2 cellular contexts compared by ENCODE assay signal in the genomic region with DNA sequence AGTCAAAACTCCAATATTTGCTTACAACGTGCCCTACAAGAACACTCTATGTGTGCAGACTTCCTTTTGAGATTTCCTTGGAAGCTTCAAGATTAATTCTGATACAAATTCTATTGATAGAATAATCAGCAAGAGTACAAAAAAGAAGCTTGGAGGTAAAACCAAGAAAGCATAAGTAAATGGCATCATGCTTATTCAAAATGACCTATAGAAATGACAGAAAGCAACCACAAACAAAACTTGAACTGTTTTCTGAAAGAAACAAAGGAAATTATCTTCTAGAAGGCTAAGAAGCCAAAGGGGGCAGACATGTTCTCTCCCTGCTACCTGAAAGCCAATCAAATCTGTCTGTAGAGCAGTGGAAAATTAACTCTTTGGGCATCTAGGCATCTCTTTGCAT.
TF ChIP-seq lines count a peak whose summit lies in the region.

No MANE protein-coding gene starts in this region.

TF ChIP-seq in GM23338, 12 proteins besides CTCF, POLR2A, EP300 and RAD21:
- TF ChIP-seq, protein P1, sequence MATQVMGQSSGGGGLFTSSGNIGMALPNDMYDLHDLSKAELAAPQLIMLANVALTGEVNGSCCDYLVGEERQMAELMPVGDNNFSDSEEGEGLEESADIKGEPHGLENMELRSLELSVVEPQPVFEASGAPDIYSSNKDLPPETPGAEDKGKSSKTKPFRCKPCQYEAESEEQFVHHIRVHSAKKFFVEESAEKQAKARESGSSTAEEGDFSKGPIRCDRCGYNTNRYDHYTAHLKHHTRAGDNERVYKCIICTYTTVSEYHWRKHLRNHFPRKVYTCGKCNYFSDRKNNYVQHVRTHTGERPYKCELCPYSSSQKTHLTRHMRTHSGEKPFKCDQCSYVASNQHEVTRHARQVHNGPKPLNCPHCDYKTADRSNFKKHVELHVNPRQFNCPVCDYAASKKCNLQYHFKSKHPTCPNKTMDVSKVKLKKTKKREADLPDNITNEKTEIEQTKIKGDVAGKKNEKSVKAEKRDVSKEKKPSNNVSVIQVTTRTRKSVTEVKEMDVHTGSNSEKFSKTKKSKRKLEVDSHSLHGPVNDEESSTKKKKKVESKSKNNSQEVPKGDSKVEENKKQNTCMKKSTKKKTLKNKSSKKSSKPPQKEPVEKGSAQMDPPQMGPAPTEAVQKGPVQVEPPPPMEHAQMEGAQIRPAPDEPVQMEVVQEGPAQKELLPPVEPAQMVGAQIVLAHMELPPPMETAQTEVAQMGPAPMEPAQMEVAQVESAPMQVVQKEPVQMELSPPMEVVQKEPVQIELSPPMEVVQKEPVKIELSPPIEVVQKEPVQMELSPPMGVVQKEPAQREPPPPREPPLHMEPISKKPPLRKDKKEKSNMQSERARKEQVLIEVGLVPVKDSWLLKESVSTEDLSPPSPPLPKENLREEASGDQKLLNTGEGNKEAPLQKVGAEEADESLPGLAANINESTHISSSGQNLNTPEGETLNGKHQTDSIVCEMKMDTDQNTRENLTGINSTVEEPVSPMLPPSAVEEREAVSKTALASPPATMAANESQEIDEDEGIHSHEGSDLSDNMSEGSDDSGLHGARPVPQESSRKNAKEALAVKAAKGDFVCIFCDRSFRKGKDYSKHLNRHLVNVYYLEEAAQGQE (IDR thresholded peaks at IDR 0.05; ENCODE audit: unreplicated experiment), result no peak
- TF ChIP-seq POLR2AphosphoS5 (IDR thresholded peaks at IDR 0.05; ENCODE audit: low read depth) (no peak), STAT1 (IDR thresholded peaks at IDR 0.05; ENCODE audit: unreplicated experiment) (no peak), JUNB (IDR thresholded peaks at IDR 0.05; ENCODE audit: unreplicated experiment) (no peak), CREB1 (CRISPR knock-in tag; IDR thresholded peaks at IDR 0.05; ENCODE audit: low read depth) (no peak), ZNF331 (CRISPR knock-in tag; IDR thresholded peaks at IDR 0.05; ENCODE audit: low read depth) (no peak)

TF ChIP-seq in GM12878, 131 proteins besides CTCF, POLR2A, EP300 and RAD21 (continued from another document):
- TF ChIP-seq, protein P2, sequence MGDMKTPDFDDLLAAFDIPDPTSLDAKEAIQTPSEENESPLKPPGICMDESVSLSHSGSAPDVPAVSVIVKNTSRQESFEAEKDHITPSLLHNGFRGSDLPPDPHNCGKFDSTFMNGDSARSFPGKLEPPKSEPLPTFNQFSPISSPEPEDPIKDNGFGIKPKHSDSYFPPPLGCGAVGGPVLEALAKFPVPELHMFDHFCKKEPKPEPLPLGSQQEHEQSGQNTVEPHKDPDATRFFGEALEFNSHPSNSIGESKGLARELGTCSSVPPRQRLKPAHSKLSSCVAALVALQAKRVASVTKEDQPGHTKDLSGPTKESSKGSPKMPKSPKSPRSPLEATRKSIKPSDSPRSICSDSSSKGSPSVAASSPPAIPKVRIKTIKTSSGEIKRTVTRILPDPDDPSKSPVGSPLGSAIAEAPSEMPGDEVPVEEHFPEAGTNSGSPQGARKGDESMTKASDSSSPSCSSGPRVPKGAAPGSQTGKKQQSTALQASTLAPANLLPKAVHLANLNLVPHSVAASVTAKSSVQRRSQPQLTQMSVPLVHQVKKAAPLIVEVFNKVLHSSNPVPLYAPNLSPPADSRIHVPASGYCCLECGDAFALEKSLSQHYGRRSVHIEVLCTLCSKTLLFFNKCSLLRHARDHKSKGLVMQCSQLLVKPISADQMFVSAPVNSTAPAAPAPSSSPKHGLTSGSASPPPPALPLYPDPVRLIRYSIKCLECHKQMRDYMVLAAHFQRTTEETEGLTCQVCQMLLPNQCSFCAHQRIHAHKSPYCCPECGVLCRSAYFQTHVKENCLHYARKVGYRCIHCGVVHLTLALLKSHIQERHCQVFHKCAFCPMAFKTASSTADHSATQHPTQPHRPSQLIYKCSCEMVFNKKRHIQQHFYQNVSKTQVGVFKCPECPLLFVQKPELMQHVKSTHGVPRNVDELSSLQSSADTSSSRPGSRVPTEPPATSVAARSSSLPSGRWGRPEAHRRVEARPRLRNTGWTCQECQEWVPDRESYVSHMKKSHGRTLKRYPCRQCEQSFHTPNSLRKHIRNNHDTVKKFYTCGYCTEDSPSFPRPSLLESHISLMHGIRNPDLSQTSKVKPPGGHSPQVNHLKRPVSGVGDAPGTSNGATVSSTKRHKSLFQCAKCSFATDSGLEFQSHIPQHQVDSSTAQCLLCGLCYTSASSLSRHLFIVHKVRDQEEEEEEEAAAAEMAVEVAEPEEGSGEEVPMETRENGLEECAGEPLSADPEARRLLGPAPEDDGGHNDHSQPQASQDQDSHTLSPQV (IDR thresholded peaks at IDR 0.05), result no peak
- TF ChIP-seq JUNB (IDR thresholded peaks at IDR 0.05) (peak; percentile 81), FOS (IDR thresholded peaks at IDR 0.05; ENCODE audit: borderline replicate concordance, extremely low read depth, insufficient read length) (no peak), PAX5 (IDR thresholded peaks at IDR 0.05; ENCODE audit: borderline replicate concordance, low read depth, low read length) (no peak), MYB (IDR thresholded peaks at IDR 0.05; ENCODE audit: borderline replicate concordance, low read depth, low read length) (no peak), RUNX3 (IDR thresholded peaks at IDR 0.05; ENCODE audit: low read length) (peak; percentile 71; the same call in 1 of the 2 replicates)
- TF ChIP-seq, protein P3, sequence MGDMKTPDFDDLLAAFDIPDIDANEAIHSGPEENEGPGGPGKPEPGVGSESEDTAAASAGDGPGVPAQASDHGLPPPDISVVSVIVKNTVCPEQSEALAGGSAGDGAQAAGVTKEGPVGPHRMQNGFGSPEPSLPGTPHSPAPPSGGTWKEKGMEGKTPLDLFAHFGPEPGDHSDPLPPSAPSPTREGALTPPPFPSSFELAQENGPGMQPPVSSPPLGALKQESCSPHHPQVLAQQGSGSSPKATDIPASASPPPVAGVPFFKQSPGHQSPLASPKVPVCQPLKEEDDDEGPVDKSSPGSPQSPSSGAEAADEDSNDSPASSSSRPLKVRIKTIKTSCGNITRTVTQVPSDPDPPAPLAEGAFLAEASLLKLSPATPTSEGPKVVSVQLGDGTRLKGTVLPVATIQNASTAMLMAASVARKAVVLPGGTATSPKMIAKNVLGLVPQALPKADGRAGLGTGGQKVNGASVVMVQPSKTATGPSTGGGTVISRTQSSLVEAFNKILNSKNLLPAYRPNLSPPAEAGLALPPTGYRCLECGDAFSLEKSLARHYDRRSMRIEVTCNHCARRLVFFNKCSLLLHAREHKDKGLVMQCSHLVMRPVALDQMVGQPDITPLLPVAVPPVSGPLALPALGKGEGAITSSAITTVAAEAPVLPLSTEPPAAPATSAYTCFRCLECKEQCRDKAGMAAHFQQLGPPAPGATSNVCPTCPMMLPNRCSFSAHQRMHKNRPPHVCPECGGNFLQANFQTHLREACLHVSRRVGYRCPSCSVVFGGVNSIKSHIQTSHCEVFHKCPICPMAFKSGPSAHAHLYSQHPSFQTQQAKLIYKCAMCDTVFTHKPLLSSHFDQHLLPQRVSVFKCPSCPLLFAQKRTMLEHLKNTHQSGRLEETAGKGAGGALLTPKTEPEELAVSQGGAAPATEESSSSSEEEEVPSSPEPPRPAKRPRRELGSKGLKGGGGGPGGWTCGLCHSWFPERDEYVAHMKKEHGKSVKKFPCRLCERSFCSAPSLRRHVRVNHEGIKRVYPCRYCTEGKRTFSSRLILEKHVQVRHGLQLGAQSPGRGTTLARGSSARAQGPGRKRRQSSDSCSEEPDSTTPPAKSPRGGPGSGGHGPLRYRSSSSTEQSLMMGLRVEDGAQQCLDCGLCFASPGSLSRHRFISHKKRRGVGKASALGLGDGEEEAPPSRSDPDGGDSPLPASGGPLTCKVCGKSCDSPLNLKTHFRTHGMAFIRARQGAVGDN (IDR thresholded peaks at IDR 0.05), result no peak
